24 cellular contexts compared by ENCODE assay signal in genomic region chr5:109448838-109449237, GRCh38.
"Had no signal": no experiment of that assay in that cellular context is flagged by ENCODE, and none has a peak within 500 bp of the region (broad histone marks: within the 10 kb centered on the region; RNA-seq: fewer than 3 reads in every experiment).

No MANE protein-coding gene starts in this region.

- ATAC-seq: gastrocnemius medialis; left lobe of liver; mucosa of descending colon; natural killer cell treated with Interleukin-12 subunit alpha and Interleukin-12 subunit beta and Interleukin-15 and Interleukin-18, amount 100 ng/mL, for 72 hours; pancreas; right lobe of liver; stimulated activated naive B cell treated with anti-CD40 and anti-IgM and Interleukin-4, amounts not matched to agents 10 μg/mL and 1 μg/mL and 100 μg/mL, for 72 hours had no signal

- H3K36me3 ChIP-seq: gastrocnemius medialis, neutrophil, pancreas, right lobe of liver, thoracic aorta, tibial nerve, upper lobe of left lung had no signal

- H3K4me3 ChIP-seq: coronary artery, gastrocnemius medialis, lung, mucosa of descending colon, pancreas, right lobe of liver, thoracic aorta, tibial nerve, upper lobe of left lung had no signal

- FAIRE-seq: endothelial cell of umbilical vein, kidney, pancreas, small intestine, urothelium cell line had no signal

- H3K4me1 ChIP-seq: gastrocnemius medialis, pancreas, right lobe of liver, upper lobe of left lung had no signal

- DNase-seq: dermis blood vessel endothelial cell; effector memory CD4-positive, alpha-beta T cell; gastrocnemius medialis; head of caudate nucleus; kidney; mesenchymal stem cell; mucosa of descending colon; naive B cell; pancreas; right lobe of liver; small intestine; stimulated activated CD4-positive, alpha-beta T cell treated with anti-CD3 and anti-CD28 coated beads, Interleukin-15, amount 100 ng/mL, for 24 hours; stimulated activated CD4-positive, alpha-beta T cell treated with anti-CD3 and anti-CD28 coated beads, Interleukin-2, amount 100 ng/mL, for 48 hours; stimulated activated naive B cell treated with anti-CD40 and anti-IgM and Interleukin-4, amounts not matched to agents 10 μg/mL and 1 μg/mL and 100 μg/mL, for 72 hours; upper lobe of left lung had no signal

- H3K9me3 ChIP-seq: gastrocnemius medialis, mucosa of descending colon, neutrophil, pancreas, right lobe of liver, thoracic aorta, tibial nerve, upper lobe of left lung had no signal

- H3K27ac ChIP-seq: coronary artery, gastrocnemius medialis, neutrophil, pancreas, right lobe of liver, thoracic aorta, tibial nerve, upper lobe of left lung had no signal

- H3K27me3 ChIP-seq: gastrocnemius medialis, neutrophil, pancreas, right lobe of liver, tibial nerve, upper lobe of left lung had no signal
